In the genomic region with DNA sequence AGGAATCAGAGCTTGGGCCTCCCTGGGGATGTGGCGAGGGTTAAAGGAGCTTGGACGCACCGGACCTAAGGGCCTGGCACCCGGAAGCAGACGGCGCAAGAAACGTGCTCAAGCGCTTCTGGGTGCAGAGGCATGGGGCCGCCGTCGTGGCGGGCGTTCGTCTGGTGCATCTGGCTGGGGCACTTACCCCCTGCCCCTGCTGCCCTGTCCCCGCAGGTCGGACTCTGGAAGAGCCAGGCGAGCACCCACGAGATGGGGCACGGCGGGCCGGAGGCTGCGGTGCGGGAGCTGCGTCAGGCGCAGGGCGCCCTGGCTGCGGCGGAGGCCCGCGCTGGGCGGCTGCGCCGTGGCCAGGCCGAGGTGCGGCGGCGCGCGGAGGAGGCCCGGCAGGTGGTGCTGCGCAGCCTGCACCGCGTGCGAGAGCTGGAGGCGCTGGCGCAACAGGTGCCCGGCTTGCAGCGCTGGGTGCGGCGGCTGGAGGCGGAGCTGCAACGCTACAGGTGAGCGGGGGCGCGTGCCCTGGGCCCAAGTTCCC, we compare ENCODE assay signal across 9 cellular contexts. TPM values are rescaled to one million over a fixed set of nuclear protein-coding genes. Genes with fewer than 3 reads are reported as not detected.
DNase-seq lines count a peak whose midpoint lies in the region; ATAC-seq, FAIRE-seq and TF ChIP-seq lines count a peak whose summit lies in the region.
"Had no signal": no experiment of that assay in that cellular context is flagged by ENCODE, and none has a peak within 500 bp of the region (broad histone marks: within the 10 kb centered on the region; RNA-seq: fewer than 3 reads in every experiment).

No MANE protein-coding gene starts in this region.

- peak overlapping the region; percentile 71 for H3K4me3 Mint-ChIP-seq in natural killer cell

- POLR2A ChIA-PET in HEK293 (lab: Yijun Ruan, JAX): interaction anchor here (0.6 kb wide), 1 partner anchor 110 kb away, joined by 4 read pairs; no protein-coding TSS in a partner anchor

- H3K27ac ChIP-seq in HEK293 (ENCODE audit: extremely low read depth, low read depth, low read length): no peak overlapping the region
- H3K27ac ChIP-seq: epithelial cell of prostate had no signal

- no peak overlapping the region for H3K4me3 ChIP-seq in HEK293 (ENCODE audit: low read depth, low read length)
- H3K4me3 ChIP-seq in bronchial epithelial cell (ENCODE audit: low read depth, low read length): peak overlapping the region; percentile 13

- no peaks in the 10 kb centered on the region for H3K9me3 Mint-ChIP-seq in natural killer cell

- peaks cover 26 to 40% of the 10 kb centered on the region in 2 donors for H3K4me1 Mint-ChIP-seq in natural killer cell

- intact Hi-C loops in natural killer cell (cut with micrococcal nuclease): no loop called here

- no peaks in the 10 kb centered on the region for H3K4me1 ChIP-seq in HEK293 (ENCODE audit: control insufficient read depth, insufficient read depth, low read length)

- peaks cover 27% of the 10 kb centered on the region for H3K27me3 ChIP-seq in bronchial epithelial cell (ENCODE audit: control insufficient read depth, insufficient read depth, low read length)

- ATAC-seq in SK-N-SH treated with all-trans-retinoic acid at 6 μM for 48 hours (peak; percentile 40; the same call in 2 of the 3 replicates), natural killer cell (peak; percentile 76 to 88 (median 87)), GM18517 (IDR thresholded peaks at IDR 0.05; ENCODE audit: unreplicated experiment) (no peak), GM21447 (IDR thresholded peaks at IDR 0.05; ENCODE audit: unreplicated experiment) (no peak), HG03108 (IDR thresholded peaks at IDR 0.05; ENCODE audit: unreplicated experiment) (no peak)

- TF ChIP-seq CTCF in HEK293 (tag by site-specific recombination; IDR thresholded peaks at IDR 0.05): no peak
- TF ChIP-seq CTCF in bronchial epithelial cell (IDR thresholded peaks at IDR 0.05; ENCODE audit: insufficient read depth, low read length, severe bottlenecking): peak; percentile 54
- peak; percentile 16 for TF ChIP-seq CTCF in natural killer cell (IDR thresholded peaks at IDR 0.05)

- no peaks in the 10 kb centered on the region for H3K36me3 ChIP-seq in HEK293 (ENCODE audit: control insufficient read depth in 2 of 2, insufficient read depth in 1 of 2, low read length in 2 of 2)
- no peaks in the 10 kb centered on the region for H3K36me3 ChIP-seq in bronchial epithelial cell (ENCODE audit: control insufficient read depth, insufficient read depth, low read length)

- no peak for FAIRE-seq in bronchial epithelial cell (lab: Jason Lieb, UNC)

- CTCF ChIA-PET in HEK293 (lab: Yijun Ruan, JAX): interaction anchor here (0.6 kb wide), 1 partner anchor 34 kb away, joined by 5 read pairs; no protein-coding TSS in a partner anchor

- H3K27ac Mint-ChIP-seq in natural killer cell: no peak overlapping the region

- peak; percentile 36 for DNase-seq in bronchial epithelial cell (ENCODE audit: low read depth)
- DNase-seq in natural killer cell: no peak
- DNase-seq in AG20443 (ENCODE audit: low spot score): no peak

- H3K27me3 Mint-ChIP-seq in natural killer cell (ENCODE audit: low read depth in 2 of 2): peaks cover 27 to 40% of the 10 kb centered on the region in 2 donors

- no peaks in the 10 kb centered on the region for H3K36me3 Mint-ChIP-seq in natural killer cell

- no peaks in the 10 kb centered on the region for H3K9me3 ChIP-seq in HEK293 (ENCODE audit: control insufficient read depth, insufficient read depth, low read depth, low read length)

TF ChIP-seq in HEK293, 187 proteins besides CTCF, POLR2A, EP300 and RAD21:
- TF ChIP-seq SCRT2 (tag by site-specific recombination; IDR thresholded peaks at IDR 0.05) (peak; percentile 93), SCRT1 (tag by site-specific recombination; IDR thresholded peaks at IDR 0.05; ENCODE audit: borderline replicate concordance) (peak; percentile 47; the same call in 1 of the 2 replicates), GLIS1 (tag by site-specific recombination; IDR thresholded peaks at IDR 0.05) (no peak), ZNF221 (tag by site-specific recombination; IDR thresholded peaks at IDR 0.05; ENCODE audit: borderline replicate concordance) (no peak), ZNF629 (tag by site-specific recombination; IDR thresholded peaks at IDR 0.05) (no peak), OVOL3 (tag by site-specific recombination; IDR thresholded peaks at IDR 0.05) (no peak)
- TF ChIP-seq, protein P1, sequence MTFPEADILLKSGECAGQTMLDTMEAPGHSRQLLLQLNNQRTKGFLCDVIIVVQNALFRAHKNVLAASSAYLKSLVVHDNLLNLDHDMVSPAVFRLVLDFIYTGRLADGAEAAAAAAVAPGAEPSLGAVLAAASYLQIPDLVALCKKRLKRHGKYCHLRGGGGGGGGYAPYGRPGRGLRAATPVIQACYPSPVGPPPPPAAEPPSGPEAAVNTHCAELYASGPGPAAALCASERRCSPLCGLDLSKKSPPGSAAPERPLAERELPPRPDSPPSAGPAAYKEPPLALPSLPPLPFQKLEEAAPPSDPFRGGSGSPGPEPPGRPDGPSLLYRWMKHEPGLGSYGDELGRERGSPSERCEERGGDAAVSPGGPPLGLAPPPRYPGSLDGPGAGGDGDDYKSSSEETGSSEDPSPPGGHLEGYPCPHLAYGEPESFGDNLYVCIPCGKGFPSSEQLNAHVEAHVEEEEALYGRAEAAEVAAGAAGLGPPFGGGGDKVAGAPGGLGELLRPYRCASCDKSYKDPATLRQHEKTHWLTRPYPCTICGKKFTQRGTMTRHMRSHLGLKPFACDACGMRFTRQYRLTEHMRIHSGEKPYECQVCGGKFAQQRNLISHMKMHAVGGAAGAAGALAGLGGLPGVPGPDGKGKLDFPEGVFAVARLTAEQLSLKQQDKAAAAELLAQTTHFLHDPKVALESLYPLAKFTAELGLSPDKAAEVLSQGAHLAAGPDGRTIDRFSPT (tag by site-specific recombination; IDR thresholded peaks at IDR 0.05): no peak

TF ChIP-seq in SK-N-SH treated with all-trans-retinoic acid at 6 μM for 48 hours, 23 proteins besides CTCF, POLR2A, EP300 and RAD21 (continues in another document):
- TF ChIP-seq OSR1 (CRISPR knock-in tag; IDR thresholded peaks at IDR 0.05): no peak
- TF ChIP-seq, protein P2, sequence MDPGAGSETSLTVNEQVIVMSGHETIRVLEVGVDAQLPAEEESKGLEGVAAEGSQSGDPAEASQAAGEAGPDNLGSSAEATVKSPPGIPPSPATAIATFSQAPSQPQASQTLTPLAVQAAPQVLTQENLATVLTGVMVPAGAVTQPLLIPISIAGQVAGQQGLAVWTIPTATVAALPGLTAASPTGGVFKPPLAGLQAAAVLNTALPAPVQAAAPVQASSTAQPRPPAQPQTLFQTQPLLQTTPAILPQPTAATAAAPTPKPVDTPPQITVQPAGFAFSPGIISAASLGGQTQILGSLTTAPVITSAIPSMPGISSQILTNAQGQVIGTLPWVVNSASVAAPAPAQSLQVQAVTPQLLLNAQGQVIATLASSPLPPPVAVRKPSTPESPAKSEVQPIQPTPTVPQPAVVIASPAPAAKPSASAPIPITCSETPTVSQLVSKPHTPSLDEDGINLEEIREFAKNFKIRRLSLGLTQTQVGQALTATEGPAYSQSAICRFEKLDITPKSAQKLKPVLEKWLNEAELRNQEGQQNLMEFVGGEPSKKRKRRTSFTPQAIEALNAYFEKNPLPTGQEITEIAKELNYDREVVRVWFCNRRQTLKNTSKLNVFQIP (CRISPR knock-in tag; IDR thresholded peaks at IDR 0.05; ENCODE audit: borderline replicate concordance, low read depth): no peak
- TF ChIP-seq ZFP3 (CRISPR knock-in tag; IDR thresholded peaks at IDR 0.05): no peak
- TF ChIP-seq SNAI2 (CRISPR knock-in tag; IDR thresholded peaks at IDR 0.05): no peak
- no peak for TF ChIP-seq ISL1 (CRISPR knock-in tag; IDR thresholded peaks at IDR 0.05)
- TF ChIP-seq PPARA (CRISPR knock-in tag; IDR thresholded peaks at IDR 0.05; ENCODE audit: borderline replicate concordance): no peak
- TF ChIP-seq CSDC2 (CRISPR knock-in tag; IDR thresholded peaks at IDR 0.05): no peak
- TF ChIP-seq ZC3H10 (CRISPR knock-in tag; IDR thresholded peaks at IDR 0.05): no peak
- TF ChIP-seq, protein P3, sequence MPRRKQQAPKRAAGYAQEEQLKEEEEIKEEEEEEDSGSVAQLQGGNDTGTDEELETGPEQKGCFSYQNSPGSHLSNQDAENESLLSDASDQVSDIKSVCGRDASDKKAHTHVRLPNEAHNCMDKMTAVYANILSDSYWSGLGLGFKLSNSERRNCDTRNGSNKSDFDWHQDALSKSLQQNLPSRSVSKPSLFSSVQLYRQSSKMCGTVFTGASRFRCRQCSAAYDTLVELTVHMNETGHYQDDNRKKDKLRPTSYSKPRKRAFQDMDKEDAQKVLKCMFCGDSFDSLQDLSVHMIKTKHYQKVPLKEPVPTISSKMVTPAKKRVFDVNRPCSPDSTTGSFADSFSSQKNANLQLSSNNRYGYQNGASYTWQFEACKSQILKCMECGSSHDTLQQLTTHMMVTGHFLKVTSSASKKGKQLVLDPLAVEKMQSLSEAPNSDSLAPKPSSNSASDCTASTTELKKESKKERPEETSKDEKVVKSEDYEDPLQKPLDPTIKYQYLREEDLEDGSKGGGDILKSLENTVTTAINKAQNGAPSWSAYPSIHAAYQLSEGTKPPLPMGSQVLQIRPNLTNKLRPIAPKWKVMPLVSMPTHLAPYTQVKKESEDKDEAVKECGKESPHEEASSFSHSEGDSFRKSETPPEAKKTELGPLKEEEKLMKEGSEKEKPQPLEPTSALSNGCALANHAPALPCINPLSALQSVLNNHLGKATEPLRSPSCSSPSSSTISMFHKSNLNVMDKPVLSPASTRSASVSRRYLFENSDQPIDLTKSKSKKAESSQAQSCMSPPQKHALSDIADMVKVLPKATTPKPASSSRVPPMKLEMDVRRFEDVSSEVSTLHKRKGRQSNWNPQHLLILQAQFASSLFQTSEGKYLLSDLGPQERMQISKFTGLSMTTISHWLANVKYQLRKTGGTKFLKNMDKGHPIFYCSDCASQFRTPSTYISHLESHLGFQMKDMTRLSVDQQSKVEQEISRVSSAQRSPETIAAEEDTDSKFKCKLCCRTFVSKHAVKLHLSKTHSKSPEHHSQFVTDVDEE (CRISPR knock-in tag; IDR thresholded peaks at IDR 0.05): no peak
- TF ChIP-seq TCF4 (CRISPR knock-in tag; IDR thresholded peaks at IDR 0.05; ENCODE audit: borderline replicate concordance): no peak

RNA-seq across cellular contexts. Expression of a gene that starts 2.5 kb away (rescaled TPM):
- under 0.01 TPM in 1 of 2 replicates, not detected in the other for total RNA-seq in bronchial epithelial cell
- under 1 TPM in 2 of 3 donors, not detected in 1; 0.28 to 0.70 TPM for total RNA-seq in natural killer cell

RNA-seq across cellular contexts. Expression of a gene that starts 9.8 kb away (rescaled TPM):
- total RNA-seq in bronchial epithelial cell (under 0.01 and 0.51 TPM in 2 replicates), natural killer cell (under 1 TPM; 0.26 to 0.43 (median 0.41) TPM)

RNA-seq across cellular contexts. Expression of a gene that starts 56.9 kb away (rescaled TPM):
- not detected in 2 replicates for total RNA-seq in bronchial epithelial cell
- total RNA-seq in natural killer cell: 1 to 10 TPM in 2 of 3 donors, under 1 TPM in 1; 0.86 to 8.6 (median 3.8) TPM

Comparison
In these comparisons a context has a peak if more than half of its experiments do, and no peak if none do; other contexts are left out.
1. ATAC-seq: peak in SK-N-SH treated with all-trans-retinoic acid at 6 μM for 48 hours (single experiment) and natural killer cell (3 of 3); none in GM18517 (single experiment), GM21447 (single experiment) and HG03108 (single experiment).